12 cellular contexts compared by ENCODE assay signal in genomic region chr15:29278436-29279099, GRCh38. TPM values are rescaled to one million over a fixed set of nuclear protein-coding genes. Genes with fewer than 3 reads are reported as not detected.
DNase-seq lines count a peak whose midpoint lies in the region; ATAC-seq, FAIRE-seq and TF ChIP-seq lines count a peak whose summit lies in the region.
"Had no signal": no experiment of that assay in that cellular context is flagged by ENCODE, and none has a peak within 500 bp of the region (broad histone marks: within the 10 kb centered on the region; RNA-seq: fewer than 3 reads in every experiment).

No MANE protein-coding gene starts in this region.

- DNase-seq in AG09309 (ENCODE audit: low read depth) (peak; percentile 69), HT1080 (ENCODE audit: low read depth) (peak; percentile 93), astrocyte of the cerebellum (ENCODE audit: low read depth) (peak; percentile 74), keratinocyte (ENCODE audit: low read depth, low spot score) (no peak), NCI-H128 (lab: John Stamatoyannopoulos, UW; ENCODE audit: unreplicated experiment) (no peak)
- DNase-seq in stimulated activated effector memory CD8-positive, alpha-beta T cell treated with anti-CD3 and anti-CD28 coated beads, Interleukin-12 subunit alpha, Interleukin-12 subunit beta, amount 100 ng/mL, for 72 hours (ENCODE audit: low spot score in 2 of 2): no peak
- DNase-seq: NCI-H2029 had no signal

- peak overlapping the region; percentile 71 for H2AFZ ChIP-seq in keratinocyte (ENCODE audit: control insufficient read depth, low read length)

- H3K36me3 ChIP-seq in keratinocyte (ENCODE audit: control insufficient read depth in 2 of 2, extremely low read depth in 1 of 2, insufficient read depth in 2 of 2, low read length in 2 of 2): no peaks in the 10 kb centered on the region
- H3K36me3 ChIP-seq: right atrium auricular region had no signal

- H4K20me1 ChIP-seq in keratinocyte (ENCODE audit: control insufficient read depth, extremely low read depth, insufficient read depth, low read length): no peaks in the 10 kb centered on the region

- H3K9me3 ChIP-seq in keratinocyte (ENCODE audit: control insufficient read depth, low read depth, low read length): no peaks in the 10 kb centered on the region
- H3K9me3 ChIP-seq: right atrium auricular region had no signal

- no peaks in the 10 kb centered on the region for H3K9me3 Mint-ChIP-seq in stimulated activated effector memory CD8-positive, alpha-beta T cell treated with anti-CD3 and anti-CD28 coated beads, Interleukin-12 subunit alpha, Interleukin-12 subunit beta, amount 100 ng/mL, for 72 hours

- H3K9ac ChIP-seq in keratinocyte (ENCODE audit: control insufficient read depth, extremely low read depth, insufficient read depth, low read length): no peak overlapping the region

- in situ Hi-C loops in astrocyte of the cerebellum (cut with HindIII; ENCODE audit: low sequenced_read_pairs): no loop called here

- H3K4me2 ChIP-seq in keratinocyte (ENCODE audit: control insufficient read depth, extremely low read depth, insufficient read depth, low read depth, low read length): no peak overlapping the region

- dilution Hi-C loops in keratinocyte (cut with MboI; ENCODE audit: extremely low pct_ligation_motif_present, low sequenced_read_pairs): no loop called here

- H3K36me3 Mint-ChIP-seq in stimulated activated effector memory CD8-positive, alpha-beta T cell treated with anti-CD3 and anti-CD28 coated beads, Interleukin-12 subunit alpha, Interleukin-12 subunit beta, amount 100 ng/mL, for 72 hours: no peaks in the 10 kb centered on the region
- H3K36me3 Mint-ChIP-seq: activated naive CD8-positive, alpha-beta T cell had no signal

- no peaks in the 10 kb centered on the region for H3K79me2 ChIP-seq in keratinocyte (ENCODE audit: control insufficient read depth, insufficient read depth, low read length)

- no peak for ATAC-seq in stimulated activated effector memory CD8-positive, alpha-beta T cell treated with anti-CD3 and anti-CD28 coated beads, Interleukin-12 subunit alpha, Interleukin-12 subunit beta, amount 100 ng/mL, for 72 hours
- no peak for ATAC-seq in GM21717 (IDR thresholded peaks at IDR 0.05; ENCODE audit: unreplicated experiment)
- no peak for ATAC-seq in HG02870 (IDR thresholded peaks at IDR 0.05; ENCODE audit: unreplicated experiment)

- peak overlapping the region; percentile 52 for H3K27ac ChIP-seq in keratinocyte (ENCODE audit: control insufficient read depth, insufficient read depth, low read length)
- H3K27ac ChIP-seq: C4-2B, right atrium auricular region had no signal

- H3K4me1 ChIP-seq in keratinocyte (ENCODE audit: control insufficient read depth, extremely low read depth, insufficient read depth, low read length): peaks cover 10% of the 10 kb centered on the region
- H3K4me1 ChIP-seq: right atrium auricular region had no signal

- TF ChIP-seq CTCF in AG09309 (IDR thresholded peaks at IDR 0.05; ENCODE audit: control insufficient read depth, insufficient read depth, low read depth, low read length, missing control alignments): no peak
- TF ChIP-seq CTCF in astrocyte of the cerebellum (IDR thresholded peaks at IDR 0.05; ENCODE audit: low read depth, low read length, missing control alignments): no peak
- TF ChIP-seq CTCF in keratinocyte (optimal IDR thresholded peaks at IDR 0.05 in 1 of 3, IDR thresholded peaks at IDR 0.05 in 1 of 3, conservative IDR thresholded peaks at IDR 0.05 in 1 of 3; ENCODE audit: extremely low read depth in 1 of 3, insufficient read depth in 2 of 3, low read length in 3 of 3): no peak

- no peaks in the 10 kb centered on the region for H3K27me3 ChIP-seq in keratinocyte (ENCODE audit: control insufficient read depth, extremely low read depth, insufficient read depth, low read length)
- H3K27me3 ChIP-seq: right atrium auricular region had no signal

- H3K4me3 Mint-ChIP-seq in stimulated activated effector memory CD8-positive, alpha-beta T cell treated with anti-CD3 and anti-CD28 coated beads, Interleukin-12 subunit alpha, Interleukin-12 subunit beta, amount 100 ng/mL, for 72 hours: no peak overlapping the region
- H3K4me3 Mint-ChIP-seq: activated naive CD8-positive, alpha-beta T cell had no signal

- no peak overlapping the region for H3K27ac Mint-ChIP-seq in stimulated activated effector memory CD8-positive, alpha-beta T cell treated with anti-CD3 and anti-CD28 coated beads, Interleukin-12 subunit alpha, Interleukin-12 subunit beta, amount 100 ng/mL, for 72 hours
- H3K27ac Mint-ChIP-seq: activated naive CD8-positive, alpha-beta T cell had no signal

- H3K4me1 Mint-ChIP-seq in stimulated activated effector memory CD8-positive, alpha-beta T cell treated with anti-CD3 and anti-CD28 coated beads, Interleukin-12 subunit alpha, Interleukin-12 subunit beta, amount 100 ng/mL, for 72 hours: no peaks in the 10 kb centered on the region

- FAIRE-seq in keratinocyte (lab: Jason Lieb, UNC): peak; percentile 90

- H3K9me1 ChIP-seq in keratinocyte (ENCODE audit: control insufficient read depth, extremely low read depth, insufficient read depth, low read length): no peaks in the 10 kb centered on the region

- H3K4me3 ChIP-seq in AG09309 (ENCODE audit: control insufficient read depth, low read depth, low read length) (no peak overlapping the region), astrocyte of the cerebellum (ENCODE audit: low read depth, low read length) (no peak overlapping the region), keratinocyte (ENCODE audit: control insufficient read depth in 2 of 3, extremely low read depth in 1 of 3, insufficient read depth in 2 of 3, low read depth in 1 of 3, low read length in 3 of 3) (no peak overlapping the region)
- H3K4me3 ChIP-seq: right atrium auricular region had no signal

RNA-seq across cellular contexts. Expression of gene NSMCE3, which starts 8.9 kb away (rescaled TPM):
- 8.5 and 9.6 TPM in 2 replicates for total RNA-seq in HT1080 (2014; rRNA removed; shearing (Covaris generic))
- polyA plus RNA-seq in HT1080 (2015; cell fraction: cytosol; rRNA removed): 8.4 and 8.7 TPM in 2 replicates
- polyA plus RNA-seq in HT1080 (2015; cell fraction: nucleus; rRNA removed): 4.9 and 5.1 TPM in 2 replicates
- polyA plus RNA-seq in keratinocyte: 6.8 to 8.7 TPM (median 8.4 TPM) in 3 replicates
- 2.3 TPM for polyA plus RNA-seq in keratinocyte (2011; ENCODE audit: low read depth)
- 4.5 and 5.6 TPM in 2 replicates for polyA plus RNA-seq in keratinocyte (2011; cell fraction: cytosol; rRNA removed)
- 9.5 and 10.1 TPM in 2 replicates for polyA plus RNA-seq in keratinocyte (2011; cell fraction: nucleus; rRNA removed)
- 4.9 and 6.9 TPM in 2 replicates for polyA plus RNA-seq in keratinocyte (2012; ENCODE audit: low replicate concordance)
- 4.3 to 4.8 TPM (median 4.3 TPM) in 3 replicates for polyA minus RNA-seq in keratinocyte
- 6.3 TPM for polyA minus RNA-seq in keratinocyte (2011; cell fraction: cytosol; rRNA and poly(A)+ RNA removed)
- 5.2 and 5.7 TPM in 2 replicates for polyA minus RNA-seq in keratinocyte (2011; cell fraction: nucleus; rRNA and poly(A)+ RNA removed)

Comparison
In these comparisons a context has a peak if more than half of its experiments do, and no peak if none do; other contexts are left out.
1. DNase-seq: peak in AG09309 (single experiment), HT1080 (single experiment) and astrocyte of the cerebellum (single experiment); none in keratinocyte (single experiment), NCI-H128 (single experiment) and stimulated activated effector memory CD8-positive, alpha-beta T cell treated with anti-CD3 and anti-CD28 coated beads, Interleukin-12 subunit alpha, Interleukin-12 subunit beta, amount 100 ng/mL, for 72 hours (0 of 2).